In the genomic region with DNA sequence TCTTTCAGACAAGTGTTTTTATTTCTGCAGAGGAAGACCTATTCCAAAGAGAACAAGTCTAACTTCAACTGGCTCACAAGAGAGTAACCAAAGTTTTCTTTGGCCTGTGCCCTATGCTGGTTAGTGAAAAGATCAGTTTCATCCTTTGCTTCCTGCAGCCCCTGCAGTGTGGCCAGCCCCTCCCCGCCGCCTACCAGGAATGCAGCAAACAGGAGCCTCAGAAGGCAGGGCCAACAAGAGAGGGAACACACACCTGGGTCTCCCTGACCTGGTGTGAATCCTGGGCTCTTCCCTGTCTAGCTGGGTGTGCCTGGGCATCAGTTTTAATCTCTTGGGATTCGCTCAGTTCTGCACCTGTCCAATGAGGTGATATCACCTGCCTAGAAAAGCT, we compare ENCODE assay signal across 16 cellular contexts.
"Had no signal": no experiment of that assay in that cellular context is flagged by ENCODE, and none has a peak within 500 bp of the region (broad histone marks: within the 10 kb centered on the region; RNA-seq: fewer than 3 reads in every experiment).

No MANE protein-coding gene starts in this region.

- H3K27ac ChIP-seq: hepatocyte, pancreas, SJCRH30, tibial nerve had no signal

- ATAC-seq: pancreas had no signal

- H3K27ac Mint-ChIP-seq: activated naive CD8-positive, alpha-beta T cell treated with anti-CD3 and anti-CD28 coated beads for 36 hours had no signal

- H3K9me3 ChIP-seq: pancreas, SJCRH30, tibial nerve had no signal

- H3K4me3 Mint-ChIP-seq: activated naive CD8-positive, alpha-beta T cell treated with anti-CD3 and anti-CD28 coated beads for 36 hours; naive B cell had no signal

- H3K27me3 ChIP-seq: hepatocyte, pancreas, SJCRH30, tibial nerve had no signal

- H3K4me3 ChIP-seq: hepatocyte, lung, pancreas, SJCRH30, tibial nerve had no signal

- H3K36me3 ChIP-seq: SJCRH30 had no signal

- H3K27me3 Mint-ChIP-seq: activated naive CD8-positive, alpha-beta T cell treated with anti-CD3 and anti-CD28 coated beads for 36 hours; naive B cell had no signal

- H3K9me3 Mint-ChIP-seq: activated naive CD8-positive, alpha-beta T cell treated with anti-CD3 and anti-CD28 coated beads for 36 hours; naive B cell had no signal

- DNase-seq: activated CD4-positive, alpha-beta T cell treated with anti-CD3 and anti-CD28 coated beads for 48 hours; activated CD8-positive, alpha-beta memory T cell treated with anti-CD3 and anti-CD28 coated beads for 24 hours; activated naive CD8-positive, alpha-beta T cell treated with anti-CD3 and anti-CD28 coated beads for 36 hours; cerebellar nuclear complex; dermis blood vessel endothelial cell; erythroblast; naive B cell; retina; SJCRH30; stimulated activated CD4-positive, alpha-beta T cell treated with anti-CD3 and anti-CD28 coated beads, Interleukin-15, amount 100 ng/mL, for 24 hours; stimulated activated CD4-positive, alpha-beta T cell treated with anti-CD3 and anti-CD28 coated beads, Interleukin-4, amount 100 ng/mL, for 24 hours; SW 1271 had no signal

- H3K4me1 ChIP-seq: pancreas, SJCRH30 had no signal
